9 cellular contexts compared by ENCODE assay signal in genomic region chr6:912871-913663, GRCh38.
A peak's percentile ranks its signal among the peaks of the same experiment; 100 is the strongest.
DNase-seq lines count a peak whose midpoint lies in the region; ATAC-seq and TF ChIP-seq lines count a peak whose summit lies in the region.
"Had no signal": no experiment of that assay in that cellular context is flagged by ENCODE, and none has a peak within 500 bp of the region (broad histone marks: within the 10 kb centered on the region; RNA-seq: fewer than 3 reads in every experiment).

No MANE protein-coding gene starts in this region.

- no peaks in the 10 kb centered on the region for H3K36me3 ChIP-seq in heart right ventricle

- H3K27ac ChIP-seq in heart right ventricle: no peak overlapping the region

- ATAC-seq in heart right ventricle: peak in 1 of 8 donors; percentile 42
- no peak for ATAC-seq in Right ventricle myocardium superior (ENCODE audit: poor library complexity)
- ATAC-seq in HG02840 (IDR thresholded peaks at IDR 0.05; ENCODE audit: low FRiP score, unreplicated experiment): no peak
- ATAC-seq in HG03432 (IDR thresholded peaks at IDR 0.05; ENCODE audit: unreplicated experiment): no peak

- H3K4me1 ChIP-seq in heart right ventricle: no peaks in the 10 kb centered on the region

- peak in 7 of 9 donors; percentile 31 to 55 (median 39) for TF ChIP-seq CTCF in heart right ventricle (IDR thresholded peaks at IDR 0.05)

- H3K27me3 ChIP-seq in heart right ventricle: peaks cover 0 to 41% (median 28%) of the 10 kb centered on the region in 7 donors

- 10 to 12% methylated on average over 13 of the region's 13 CpGs for WGBS in heart right ventricle, 2 donors

- intact Hi-C loops in heart right ventricle (cut with DNase I): loop anchor here in 8 of 10 donors (5.0 to 10.0 kb wide), 4 partner anchors 462 to 482 kb away; partner anchors contain the start of gene FOXF2 (in 4 of the 8)
- intact Hi-C loops in Right ventricle myocardium superior (cut with DNase I): no loop called here

- DNase-seq in heart right ventricle: peak in 1 of 2 donors; percentile 14
- no peak for DNase-seq in Right ventricle myocardium superior
- DNase-seq in SK-MEL-5 (ENCODE audit: low read depth, low spot score): peak; percentile 82
- peak; percentile 77 for DNase-seq in iPS-NIHi11 (ENCODE audit: low spot score)
- no peak for DNase-seq in DMS53 (lab: John Stamatoyannopoulos, UW)
- DNase-seq in NCI-H1694 treated with DMSO at 0.1 percent for 48 hours (lab: John Stamatoyannopoulos, UW): no peak
- DNase-seq: GF-D8 had no signal

- H3K4me3 ChIP-seq in heart right ventricle: no peak overlapping the region

- in situ Hi-C loops in SK-MEL-5 (cut with HindIII; ENCODE audit: low pct_unique_long_range_greater_than_20kb, low sequenced_read_pairs): no loop called here

- H3K9me3 ChIP-seq in heart right ventricle: peaks cover 0 to 4% (median 0%) of the 10 kb centered on the region in 11 donors

Comparison
In these comparisons a context has a peak if more than half of its experiments do, and no peak if none do; other contexts are left out.
1. DNase-seq: peak in SK-MEL-5 (single experiment) and iPS-NIHi11 (single experiment); none in Right ventricle myocardium superior (single experiment), DMS53 (single experiment) and NCI-H1694 treated with DMSO at 0.1 percent for 48 hours (single experiment).